ENCODE assay signal across 1 cellular context in the genomic region with DNA sequence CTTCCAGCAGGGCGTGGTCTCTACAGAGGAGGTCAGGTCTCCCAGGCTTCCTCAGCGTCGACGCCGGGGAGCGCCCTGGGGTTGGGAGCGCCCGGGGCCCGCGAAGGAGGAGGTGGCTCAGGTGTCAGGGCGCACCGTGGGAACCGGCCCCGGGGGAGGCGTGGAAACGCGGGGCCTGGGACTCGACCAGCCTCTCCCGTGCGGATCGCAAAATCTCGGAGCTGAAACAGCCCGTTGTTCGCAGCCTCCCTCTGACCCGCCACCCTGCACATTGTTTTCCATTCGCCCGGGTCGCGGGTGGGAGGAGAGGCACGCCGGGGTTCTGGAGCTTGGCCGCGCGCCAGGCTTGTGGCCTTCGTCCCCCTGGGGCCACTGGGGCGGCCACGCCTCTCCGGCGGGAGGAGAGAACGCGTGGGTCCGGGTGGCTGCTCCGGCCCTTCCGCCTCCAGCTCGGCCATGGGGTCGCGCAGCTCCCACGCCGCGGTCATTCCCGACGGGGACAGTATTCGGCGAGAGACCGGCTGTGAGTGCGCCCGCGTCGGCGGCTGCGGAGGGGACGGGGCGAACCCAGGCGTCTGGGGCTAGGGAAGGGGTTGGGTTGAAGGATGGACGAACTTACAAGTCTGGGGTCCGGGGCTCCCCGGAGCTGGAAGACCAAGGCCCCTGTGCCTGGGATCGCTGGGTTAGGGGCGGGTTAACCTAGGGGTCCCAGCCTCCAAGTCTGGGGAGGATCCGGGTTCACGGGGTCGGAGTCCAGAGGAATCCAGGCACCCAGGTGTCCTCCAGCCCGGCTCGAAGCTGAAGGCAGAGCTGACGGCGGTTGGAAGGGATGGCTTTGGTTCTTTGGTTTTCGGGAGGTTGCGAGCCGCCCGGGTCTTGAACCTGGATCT.
TF ChIP-seq lines count a peak whose summit lies in the region.

A gene (plus strand): TSS at position 433 of the 890 bp plus-strand sequence. CDS start 24 bp downstream, at position 457.

TF ChIP-seq in K562, 482 proteins besides CTCF, POLR2A, EP300 and RAD21 (continued from another document and continues in another):
- TF ChIP-seq, protein P1, sequence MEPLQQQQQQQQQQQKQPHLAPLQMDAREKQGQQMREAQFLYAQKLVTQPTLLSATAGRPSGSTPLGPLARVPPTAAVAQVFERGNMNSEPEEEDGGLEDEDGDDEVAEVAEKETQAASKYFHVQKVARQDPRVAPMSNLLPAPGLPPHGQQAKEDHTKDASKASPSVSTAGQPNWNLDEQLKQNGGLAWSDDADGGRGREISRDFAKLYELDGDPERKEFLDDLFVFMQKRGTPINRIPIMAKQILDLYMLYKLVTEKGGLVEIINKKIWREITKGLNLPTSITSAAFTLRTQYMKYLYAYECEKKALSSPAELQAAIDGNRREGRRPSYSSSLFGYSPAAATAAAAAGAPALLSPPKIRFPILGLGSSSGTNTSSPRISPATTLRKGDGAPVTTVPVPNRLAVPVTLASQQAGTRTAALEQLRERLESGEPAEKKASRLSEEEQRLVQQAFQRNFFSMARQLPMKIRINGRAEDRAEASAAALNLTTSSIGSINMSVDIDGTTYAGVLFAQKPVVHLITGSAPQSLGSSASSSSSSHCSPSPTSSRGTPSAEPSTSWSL (CRISPR knock-in tag; IDR thresholded peaks at IDR 0.05; ENCODE audit: borderline replicate concordance): no peak
- TF ChIP-seq, protein P2, sequence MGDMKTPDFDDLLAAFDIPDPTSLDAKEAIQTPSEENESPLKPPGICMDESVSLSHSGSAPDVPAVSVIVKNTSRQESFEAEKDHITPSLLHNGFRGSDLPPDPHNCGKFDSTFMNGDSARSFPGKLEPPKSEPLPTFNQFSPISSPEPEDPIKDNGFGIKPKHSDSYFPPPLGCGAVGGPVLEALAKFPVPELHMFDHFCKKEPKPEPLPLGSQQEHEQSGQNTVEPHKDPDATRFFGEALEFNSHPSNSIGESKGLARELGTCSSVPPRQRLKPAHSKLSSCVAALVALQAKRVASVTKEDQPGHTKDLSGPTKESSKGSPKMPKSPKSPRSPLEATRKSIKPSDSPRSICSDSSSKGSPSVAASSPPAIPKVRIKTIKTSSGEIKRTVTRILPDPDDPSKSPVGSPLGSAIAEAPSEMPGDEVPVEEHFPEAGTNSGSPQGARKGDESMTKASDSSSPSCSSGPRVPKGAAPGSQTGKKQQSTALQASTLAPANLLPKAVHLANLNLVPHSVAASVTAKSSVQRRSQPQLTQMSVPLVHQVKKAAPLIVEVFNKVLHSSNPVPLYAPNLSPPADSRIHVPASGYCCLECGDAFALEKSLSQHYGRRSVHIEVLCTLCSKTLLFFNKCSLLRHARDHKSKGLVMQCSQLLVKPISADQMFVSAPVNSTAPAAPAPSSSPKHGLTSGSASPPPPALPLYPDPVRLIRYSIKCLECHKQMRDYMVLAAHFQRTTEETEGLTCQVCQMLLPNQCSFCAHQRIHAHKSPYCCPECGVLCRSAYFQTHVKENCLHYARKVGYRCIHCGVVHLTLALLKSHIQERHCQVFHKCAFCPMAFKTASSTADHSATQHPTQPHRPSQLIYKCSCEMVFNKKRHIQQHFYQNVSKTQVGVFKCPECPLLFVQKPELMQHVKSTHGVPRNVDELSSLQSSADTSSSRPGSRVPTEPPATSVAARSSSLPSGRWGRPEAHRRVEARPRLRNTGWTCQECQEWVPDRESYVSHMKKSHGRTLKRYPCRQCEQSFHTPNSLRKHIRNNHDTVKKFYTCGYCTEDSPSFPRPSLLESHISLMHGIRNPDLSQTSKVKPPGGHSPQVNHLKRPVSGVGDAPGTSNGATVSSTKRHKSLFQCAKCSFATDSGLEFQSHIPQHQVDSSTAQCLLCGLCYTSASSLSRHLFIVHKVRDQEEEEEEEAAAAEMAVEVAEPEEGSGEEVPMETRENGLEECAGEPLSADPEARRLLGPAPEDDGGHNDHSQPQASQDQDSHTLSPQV (IDR thresholded peaks at IDR 0.05): no peak
- no peak for TF ChIP-seq ZNF696 (CRISPR knock-in tag; conservative IDR thresholded peaks at IDR 0.05)
- peak; percentile 27; the same call in 1 of the 2 replicates for TF ChIP-seq EP400 (IDR thresholded peaks at IDR 0.05)
- peak; percentile 61 for TF ChIP-seq ZFX (CRISPR knock-in tag; IDR thresholded peaks at IDR 0.05)
- TF ChIP-seq MIER1 (IDR thresholded peaks at IDR 0.05; ENCODE audit: low read depth): no peak
- TF ChIP-seq, protein P3, sequence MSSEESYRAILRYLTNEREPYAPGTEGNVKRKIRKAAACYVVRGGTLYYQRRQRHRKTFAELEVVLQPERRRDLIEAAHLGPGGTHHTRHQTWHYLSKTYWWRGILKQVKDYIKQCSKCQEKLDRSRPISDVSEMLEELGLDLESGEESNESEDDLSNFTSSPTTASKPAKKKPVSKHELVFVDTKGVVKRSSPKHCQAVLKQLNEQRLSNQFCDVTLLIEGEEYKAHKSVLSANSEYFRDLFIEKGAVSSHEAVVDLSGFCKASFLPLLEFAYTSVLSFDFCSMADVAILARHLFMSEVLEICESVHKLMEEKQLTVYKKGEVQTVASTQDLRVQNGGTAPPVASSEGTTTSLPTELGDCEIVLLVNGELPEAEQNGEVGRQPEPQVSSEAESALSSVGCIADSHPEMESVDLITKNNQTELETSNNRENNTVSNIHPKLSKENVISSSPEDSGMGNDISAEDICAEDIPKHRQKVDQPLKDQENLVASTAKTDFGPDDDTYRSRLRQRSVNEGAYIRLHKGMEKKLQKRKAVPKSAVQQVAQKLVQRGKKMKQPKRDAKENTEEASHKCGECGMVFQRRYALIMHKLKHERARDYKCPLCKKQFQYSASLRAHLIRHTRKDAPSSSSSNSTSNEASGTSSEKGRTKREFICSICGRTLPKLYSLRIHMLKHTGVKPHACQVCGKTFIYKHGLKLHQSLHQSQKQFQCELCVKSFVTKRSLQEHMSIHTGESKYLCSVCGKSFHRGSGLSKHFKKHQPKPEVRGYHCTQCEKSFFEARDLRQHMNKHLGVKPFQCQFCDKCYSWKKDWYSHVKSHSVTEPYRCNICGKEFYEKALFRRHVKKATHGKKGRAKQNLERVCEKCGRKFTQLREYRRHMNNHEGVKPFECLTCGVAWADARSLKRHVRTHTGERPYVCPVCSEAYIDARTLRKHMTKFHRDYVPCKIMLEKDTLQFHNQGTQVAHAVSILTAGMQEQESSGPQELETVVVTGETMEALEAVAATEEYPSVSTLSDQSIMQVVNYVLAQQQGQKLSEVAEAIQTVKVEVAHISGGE (CRISPR knock-in tag; IDR thresholded peaks at IDR 0.05): peak in 1 of 3 experiments; percentile 27; a peak in 1 of 6 replicates
- TF ChIP-seq, protein P4, sequence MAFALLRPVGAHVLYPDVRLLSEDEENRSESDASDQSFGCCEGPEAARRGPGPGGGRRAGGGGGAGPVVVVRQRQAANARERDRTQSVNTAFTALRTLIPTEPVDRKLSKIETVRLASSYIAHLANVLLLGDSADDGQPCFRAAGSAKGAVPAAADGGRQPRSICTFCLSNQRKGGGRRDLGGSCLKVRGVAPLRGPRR (CRISPR knock-in tag; IDR thresholded peaks at IDR 0.05): no peak
- TF ChIP-seq ZNF134 (CRISPR knock-in tag; conservative IDR thresholded peaks at IDR 0.05): no peak
- TF ChIP-seq, protein P5, sequence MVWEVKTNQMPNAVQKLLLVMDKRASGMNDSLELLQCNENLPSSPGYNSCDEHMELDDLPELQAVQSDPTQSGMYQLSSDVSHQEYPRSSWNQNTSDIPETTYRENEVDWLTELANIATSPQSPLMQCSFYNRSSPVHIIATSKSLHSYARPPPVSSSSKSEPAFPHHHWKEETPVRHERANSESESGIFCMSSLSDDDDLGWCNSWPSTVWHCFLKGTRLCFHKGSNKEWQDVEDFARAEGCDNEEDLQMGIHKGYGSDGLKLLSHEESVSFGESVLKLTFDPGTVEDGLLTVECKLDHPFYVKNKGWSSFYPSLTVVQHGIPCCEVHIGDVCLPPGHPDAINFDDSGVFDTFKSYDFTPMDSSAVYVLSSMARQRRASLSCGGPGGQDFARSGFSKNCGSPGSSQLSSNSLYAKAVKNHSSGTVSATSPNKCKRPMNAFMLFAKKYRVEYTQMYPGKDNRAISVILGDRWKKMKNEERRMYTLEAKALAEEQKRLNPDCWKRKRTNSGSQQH (CRISPR knock-in tag; IDR thresholded peaks at IDR 0.05): no peak
- no peak for TF ChIP-seq THRAP3 (IDR thresholded peaks at IDR 0.05; ENCODE audit: borderline replicate concordance)
- TF ChIP-seq NR2C1 (IDR thresholded peaks at IDR 0.05): no peak
- TF ChIP-seq NR2C1 (tag; IDR thresholded peaks at IDR 0.05): no peak
- TF ChIP-seq, protein P6, sequence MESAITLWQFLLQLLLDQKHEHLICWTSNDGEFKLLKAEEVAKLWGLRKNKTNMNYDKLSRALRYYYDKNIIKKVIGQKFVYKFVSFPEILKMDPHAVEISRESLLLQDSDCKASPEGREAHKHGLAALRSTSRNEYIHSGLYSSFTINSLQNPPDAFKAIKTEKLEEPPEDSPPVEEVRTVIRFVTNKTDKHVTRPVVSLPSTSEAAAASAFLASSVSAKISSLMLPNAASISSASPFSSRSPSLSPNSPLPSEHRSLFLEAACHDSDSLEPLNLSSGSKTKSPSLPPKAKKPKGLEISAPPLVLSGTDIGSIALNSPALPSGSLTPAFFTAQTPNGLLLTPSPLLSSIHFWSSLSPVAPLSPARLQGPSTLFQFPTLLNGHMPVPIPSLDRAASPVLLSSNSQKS (CRISPR knock-in tag; IDR thresholded peaks at IDR 0.05): no peak
- no peak for TF ChIP-seq NCOA4 (IDR thresholded peaks at IDR 0.05; ENCODE audit: partially characterized antibody)
- 0 out of 2 replicates have a peak, but pooled peaks have one; percentile 34 for TF ChIP-seq ETV5 (CRISPR knock-in tag; IDR thresholded peaks at IDR 0.05; ENCODE audit: low read depth)
- no peak for TF ChIP-seq ELF1 (tag; IDR thresholded peaks at IDR 0.05)
- TF ChIP-seq MEF2D (tag; conservative IDR thresholded peaks at IDR 0.05; ENCODE audit: low read depth): no peak
- no peak for TF ChIP-seq BMI1 (IDR thresholded peaks at IDR 0.05; ENCODE audit: low read length)
- TF ChIP-seq, protein P7, sequence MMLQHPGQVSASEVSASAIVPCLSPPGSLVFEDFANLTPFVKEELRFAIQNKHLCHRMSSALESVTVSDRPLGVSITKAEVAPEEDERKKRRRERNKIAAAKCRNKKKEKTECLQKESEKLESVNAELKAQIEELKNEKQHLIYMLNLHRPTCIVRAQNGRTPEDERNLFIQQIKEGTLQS (IDR thresholded peaks at IDR 0.05): no peak
- TF ChIP-seq, protein P7 (CRISPR knock-in tag; conservative IDR thresholded peaks at IDR 0.05): no peak
- TF ChIP-seq ZNF583 (CRISPR knock-in tag; IDR thresholded peaks at IDR 0.05): no peak
- no peak for TF ChIP-seq MEF2A (IDR thresholded peaks at IDR 0.05; ENCODE audit: control insufficient read depth, low read depth, low read length)
- no peak for TF ChIP-seq ZNF766 (CRISPR knock-in tag; conservative IDR thresholded peaks at IDR 0.05)
- no peak for TF ChIP-seq GTF2A2 (tag; IDR thresholded peaks at IDR 0.05)
- no peak for TF ChIP-seq ZNF695 (CRISPR knock-in tag; IDR thresholded peaks at IDR 0.05)
- TF ChIP-seq U2AF2 (optimal IDR thresholded peaks at IDR 0.05; ENCODE audit: low read depth, low read length): no peak
- TF ChIP-seq, protein P8, sequence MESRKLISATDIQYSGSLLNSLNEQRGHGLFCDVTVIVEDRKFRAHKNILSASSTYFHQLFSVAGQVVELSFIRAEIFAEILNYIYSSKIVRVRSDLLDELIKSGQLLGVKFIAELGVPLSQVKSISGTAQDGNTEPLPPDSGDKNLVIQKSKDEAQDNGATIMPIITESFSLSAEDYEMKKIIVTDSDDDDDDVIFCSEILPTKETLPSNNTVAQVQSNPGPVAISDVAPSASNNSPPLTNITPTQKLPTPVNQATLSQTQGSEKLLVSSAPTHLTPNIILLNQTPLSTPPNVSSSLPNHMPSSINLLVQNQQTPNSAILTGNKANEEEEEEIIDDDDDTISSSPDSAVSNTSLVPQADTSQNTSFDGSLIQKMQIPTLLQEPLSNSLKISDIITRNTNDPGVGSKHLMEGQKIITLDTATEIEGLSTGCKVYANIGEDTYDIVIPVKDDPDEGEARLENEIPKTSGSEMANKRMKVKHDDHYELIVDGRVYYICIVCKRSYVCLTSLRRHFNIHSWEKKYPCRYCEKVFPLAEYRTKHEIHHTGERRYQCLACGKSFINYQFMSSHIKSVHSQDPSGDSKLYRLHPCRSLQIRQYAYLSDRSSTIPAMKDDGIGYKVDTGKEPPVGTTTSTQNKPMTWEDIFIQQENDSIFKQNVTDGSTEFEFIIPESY (CRISPR knock-in tag; IDR thresholded peaks at IDR 0.05): no peak; the same call in 1 of the 2 replicates
- no peak for TF ChIP-seq FOSL1 (tag; conservative IDR thresholded peaks at IDR 0.05)
- TF ChIP-seq EZH2 (IDR thresholded peaks at IDR 0.05; ENCODE audit: borderline replicate concordance, low read depth, low read length): no peak
- TF ChIP-seq NELFE (IDR thresholded peaks at IDR 0.05; ENCODE audit: insufficient read depth, insufficient read length): no peak
- TF ChIP-seq KLF13 (tag; IDR thresholded peaks at IDR 0.05; ENCODE audit: borderline replicate concordance, low read depth): no peak
- TF ChIP-seq SIX5 (IDR thresholded peaks at IDR 0.05; ENCODE audit: borderline replicate concordance in 1 of 2, insufficient read depth in 1 of 2, low read depth in 1 of 2, low read length in 2 of 2): no peak
- TF ChIP-seq, protein P9, sequence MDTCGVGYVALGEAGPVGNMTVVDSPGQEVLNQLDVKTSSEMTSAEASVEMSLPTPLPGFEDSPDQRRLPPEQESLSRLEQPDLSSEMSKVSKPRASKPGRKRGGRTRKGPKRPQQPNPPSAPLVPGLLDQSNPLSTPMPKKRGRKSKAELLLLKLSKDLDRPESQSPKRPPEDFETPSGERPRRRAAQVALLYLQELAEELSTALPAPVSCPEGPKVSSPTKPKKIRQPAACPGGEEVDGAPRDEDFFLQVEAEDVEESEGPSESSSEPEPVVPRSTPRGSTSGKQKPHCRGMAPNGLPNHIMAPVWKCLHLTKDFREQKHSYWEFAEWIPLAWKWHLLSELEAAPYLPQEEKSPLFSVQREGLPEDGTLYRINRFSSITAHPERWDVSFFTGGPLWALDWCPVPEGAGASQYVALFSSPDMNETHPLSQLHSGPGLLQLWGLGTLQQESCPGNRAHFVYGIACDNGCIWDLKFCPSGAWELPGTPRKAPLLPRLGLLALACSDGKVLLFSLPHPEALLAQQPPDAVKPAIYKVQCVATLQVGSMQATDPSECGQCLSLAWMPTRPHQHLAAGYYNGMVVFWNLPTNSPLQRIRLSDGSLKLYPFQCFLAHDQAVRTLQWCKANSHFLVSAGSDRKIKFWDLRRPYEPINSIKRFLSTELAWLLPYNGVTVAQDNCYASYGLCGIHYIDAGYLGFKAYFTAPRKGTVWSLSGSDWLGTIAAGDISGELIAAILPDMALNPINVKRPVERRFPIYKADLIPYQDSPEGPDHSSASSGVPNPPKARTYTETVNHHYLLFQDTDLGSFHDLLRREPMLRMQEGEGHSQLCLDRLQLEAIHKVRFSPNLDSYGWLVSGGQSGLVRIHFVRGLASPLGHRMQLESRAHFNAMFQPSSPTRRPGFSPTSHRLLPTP (IDR thresholded peaks at IDR 0.05; ENCODE audit: borderline replicate concordance, extremely low read depth, insufficient read length): no peak
- TF ChIP-seq ZNF764 (CRISPR knock-in tag; IDR thresholded peaks at IDR 0.05; ENCODE audit: low read depth): no peak
- TF ChIP-seq ZBTB17 (CRISPR knock-in tag; IDR thresholded peaks at IDR 0.05): no peak
- TF ChIP-seq XRCC4 (IDR thresholded peaks at IDR 0.05; ENCODE audit: extremely low read depth, insufficient read depth, insufficient read length): no peak
- TF ChIP-seq KHSRP (IDR thresholded peaks at IDR 0.05): no peak
- peak; percentile 96 for TF ChIP-seq NFIC (IDR thresholded peaks at IDR 0.05)
- TF ChIP-seq ZNF184 (CRISPR knock-in tag; IDR thresholded peaks at IDR 0.05): no peak
- TF ChIP-seq, protein P10, sequence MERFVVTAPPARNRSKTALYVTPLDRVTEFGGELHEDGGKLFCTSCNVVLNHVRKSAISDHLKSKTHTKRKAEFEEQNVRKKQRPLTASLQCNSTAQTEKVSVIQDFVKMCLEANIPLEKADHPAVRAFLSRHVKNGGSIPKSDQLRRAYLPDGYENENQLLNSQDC (CRISPR knock-in tag; IDR thresholded peaks at IDR 0.05): no peak
